8 cellular contexts compared by ENCODE assay signal in genomic region chr6:56851541-56852248, GRCh38.
DNase-seq lines count a peak whose midpoint lies in the region; ATAC-seq, FAIRE-seq and TF ChIP-seq lines count a peak whose summit lies in the region.

No MANE protein-coding gene starts in this region.

- H3K9ac ChIP-seq in SK-N-SH = peak overlapping the region; percentile 72

- H3K79me2 ChIP-seq in SK-N-SH (ENCODE audit: insufficient read depth) = peaks cover 79% of the 10 kb centered on the region

- peaks cover 2 to 4% of the 10 kb centered on the region in 2 experiments for H3K36me3 ChIP-seq in SK-N-SH (replicated peaks in 1 of 2; ENCODE audit: control insufficient read depth in 1 of 2, insufficient read depth in 2 of 2, low read length in 1 of 2)

- peaks cover 9 to 22% of the 10 kb centered on the region in 2 experiments; a peak in 3 of 4 replicates for H3K4me1 ChIP-seq in SK-N-SH (ENCODE audit: control insufficient read depth in 1 of 2, insufficient read depth in 2 of 2, low read depth in 1 of 2, low read length in 1 of 2)

- peak; percentile 96 for ATAC-seq in left lobe of liver

- peak; percentile 55 for DNase-seq in GM04503 (ENCODE audit: low read depth)
- DNase-seq in H4 (ENCODE audit: low spot score) = peak; percentile 80
- DNase-seq in Kasumi-1 (lab: John Stamatoyannopoulos, UW) = peak; percentile 57 to 68
- peak; percentile 66 for DNase-seq in SK-N-SH
- DNase-seq in left lobe of liver (ENCODE audit: low spot score) = no peak

- CTCF ChIA-PET in SK-N-SH (lab: Yijun Ruan, JAX) = interaction anchor here (0.6 to 6.4 kb wide), 61 partner anchors 8 to 500 kb away, joined by 3 to 120 read pairs (median 4); partner anchors contain the start of genes BEND6 and DST

- H2AFZ ChIP-seq in SK-N-SH (ENCODE audit: low read depth) = peak overlapping the region; percentile 83

- peak overlapping the region; percentile 84 for H3K4me2 ChIP-seq in SK-N-SH

- H3K9me2 ChIP-seq in SK-N-SH = no peaks in the 10 kb centered on the region

- H3K27ac ChIP-seq in SK-N-SH (ENCODE audit: low read depth in 2 of 2, low read length in 1 of 2) = peak overlapping the region; percentile 86 to 92

- peak; percentile 91 for FAIRE-seq in A204.1 (lab: Jason Lieb, UNC)

- H3K27me3 ChIP-seq in SK-N-SH (ENCODE audit: insufficient read depth) = no peaks in the 10 kb centered on the region

- peak overlapping the region; percentile 57 to 73 for H3K4me3 ChIP-seq in SK-N-SH (ENCODE audit: low read depth in 2 of 2, low read length in 1 of 2)

- POLR2A ChIA-PET in SK-N-SH (lab: Yijun Ruan, JAX) = interaction anchor here (0.7 to 1.5 kb wide), 5 partner anchors 9 to 309 kb away, joined by 3 to 5 read pairs (median 3); no protein-coding TSS in a partner anchor

- peak in 1 of 2 experiments; percentile 29; a peak in 1 of 4 replicates for TF ChIP-seq EP300 in SK-N-SH (IDR thresholded peaks at IDR 0.05; ENCODE audit: borderline replicate concordance in 1 of 2, low read depth in 1 of 2, low read length in 1 of 2)

- H3K27me3 Mint-ChIP-seq in dendritic cell treated with granulocyte-macrophage colony-stimulating factor and Interleukin-4, amounts not matched to agents 40 ng/mL and 50 ng/mL, for 4 days = peaks cover 17% of the 10 kb centered on the region
- H3K27me3 Mint-ChIP-seq in stimulated activated naive CD8-positive, alpha-beta T cell treated with anti-CD3 and anti-CD28 coated beads, Interleukin-15, Interleukin-2, amounts not matched to agents 100 ng/mL and 50 ng/mL, for 24 hours = peaks cover 63% of the 10 kb centered on the region

- no peaks in the 10 kb centered on the region; the same call in 1 of the 2 replicates for H4K20me1 ChIP-seq in SK-N-SH (ENCODE audit: insufficient read depth)

- 15% methylated on average over 17 of the region's 17 CpGs for WGBS in SK-N-SH (ENCODE audit: low lambda C conversion rate)

- intact Hi-C loops in dendritic cell treated with granulocyte-macrophage colony-stimulating factor and Interleukin-4, amounts not matched to agents 40 ng/mL and 50 ng/mL, for 4 days (cut with micrococcal nuclease) = loop anchor here (2.0 to 5.0 kb wide), 3 partner anchors 94 to 215 kb away; no protein-coding TSS in a partner anchor

- no peaks in the 10 kb centered on the region for H3K9me3 ChIP-seq in SK-N-SH

- TF ChIP-seq RAD21 in SK-N-SH (IDR thresholded peaks at IDR 0.05; ENCODE audit: low read length) = peak; percentile 87

- H3K4me3 Mint-ChIP-seq in dendritic cell treated with granulocyte-macrophage colony-stimulating factor and Interleukin-4, amounts not matched to agents 40 ng/mL and 50 ng/mL, for 4 days = peak overlapping the region; percentile 55
- peak overlapping the region; percentile 68 for H3K4me3 Mint-ChIP-seq in stimulated activated naive CD8-positive, alpha-beta T cell treated with anti-CD3 and anti-CD28 coated beads, Interleukin-15, Interleukin-2, amounts not matched to agents 100 ng/mL and 50 ng/mL, for 24 hours

- H3K4me1 Mint-ChIP-seq in dendritic cell treated with granulocyte-macrophage colony-stimulating factor and Interleukin-4, amounts not matched to agents 40 ng/mL and 50 ng/mL, for 4 days (ENCODE audit: low read depth) = peaks cover 14% of the 10 kb centered on the region
- peaks cover 14% of the 10 kb centered on the region for H3K4me1 Mint-ChIP-seq in stimulated activated naive CD8-positive, alpha-beta T cell treated with anti-CD3 and anti-CD28 coated beads, Interleukin-15, Interleukin-2, amounts not matched to agents 100 ng/mL and 50 ng/mL, for 24 hours (ENCODE audit: low read depth)

- peak; percentile 77 for TF ChIP-seq CTCF in SK-N-SH (IDR thresholded peaks at IDR 0.05)

- peak overlapping the region; percentile 20 for H3K27ac Mint-ChIP-seq in dendritic cell treated with granulocyte-macrophage colony-stimulating factor and Interleukin-4, amounts not matched to agents 40 ng/mL and 50 ng/mL, for 4 days
- H3K27ac Mint-ChIP-seq in stimulated activated naive CD8-positive, alpha-beta T cell treated with anti-CD3 and anti-CD28 coated beads, Interleukin-15, Interleukin-2, amounts not matched to agents 100 ng/mL and 50 ng/mL, for 24 hours = no peak overlapping the region

- H3F3A ChIP-seq in SK-N-SH (replicated peaks; ENCODE audit: insufficient read depth) = peaks cover 22% of the 10 kb centered on the region

- H3K36me3 Mint-ChIP-seq in dendritic cell treated with granulocyte-macrophage colony-stimulating factor and Interleukin-4, amounts not matched to agents 40 ng/mL and 50 ng/mL, for 4 days (ENCODE audit: low read depth) = no peaks in the 10 kb centered on the region
- H3K36me3 Mint-ChIP-seq in stimulated activated naive CD8-positive, alpha-beta T cell treated with anti-CD3 and anti-CD28 coated beads, Interleukin-15, Interleukin-2, amounts not matched to agents 100 ng/mL and 50 ng/mL, for 24 hours (ENCODE audit: low read depth) = no peaks in the 10 kb centered on the region

- H3K9me3 Mint-ChIP-seq in dendritic cell treated with granulocyte-macrophage colony-stimulating factor and Interleukin-4, amounts not matched to agents 40 ng/mL and 50 ng/mL, for 4 days = no peaks in the 10 kb centered on the region
- H3K9me3 Mint-ChIP-seq in stimulated activated naive CD8-positive, alpha-beta T cell treated with anti-CD3 and anti-CD28 coated beads, Interleukin-15, Interleukin-2, amounts not matched to agents 100 ng/mL and 50 ng/mL, for 24 hours = no peaks in the 10 kb centered on the region

TF ChIP-seq in SK-N-SH, 30 proteins besides CTCF, POLR2A, EP300 and RAD21 (continues in another document):
- TF ChIP-seq SIN3A (IDR thresholded peaks at IDR 0.05; ENCODE audit: borderline replicate concordance, low read depth, low read length) (peak; percentile 50; the same call in 1 of the 2 replicates), TEAD4 (IDR thresholded peaks at IDR 0.05; ENCODE audit: borderline replicate concordance, insufficient read depth) (no peak), EZH2phosphoT487 (IDR thresholded peaks at IDR 0.05; ENCODE audit: borderline replicate concordance, low read depth) (no peak), USF1 (IDR thresholded peaks at IDR 0.05; ENCODE audit: borderline replicate concordance, low read depth) (no peak), NFIC (IDR thresholded peaks at IDR 0.05; ENCODE audit: borderline replicate concordance) (no peak), NRF1 (IDR thresholded peaks at IDR 0.05; ENCODE audit: low read depth, low read length) (no peak), FOXJ3 (CRISPR knock-in tag; IDR thresholded peaks at IDR 0.05) (0 out of 2 replicates have a peak, but pooled peaks have one; percentile 39), YY1 (IDR thresholded peaks at IDR 0.05; ENCODE audit: low read depth) (no peak), SMC3 (IDR thresholded peaks at IDR 0.05; ENCODE audit: low read depth, low read length) (peak; percentile 56), RXRA (IDR thresholded peaks at IDR 0.05; ENCODE audit: borderline replicate concordance, low read depth) (no peak), RCOR1 (IDR thresholded peaks at IDR 0.05; ENCODE audit: low read length) (peak; percentile 18; the same call in 1 of the 2 replicates), POLR2AphosphoS5 (IDR thresholded peaks at IDR 0.05; ENCODE audit: low read depth, low read length) (0 out of 2 replicates have a peak, but pooled peaks have one; percentile 21), ELF1 (IDR thresholded peaks at IDR 0.05) (no peak), GATA2 (CRISPR knock-in tag; IDR thresholded peaks at IDR 0.05) (no peak), MAX (IDR thresholded peaks at IDR 0.05; ENCODE audit: low read depth) (peak; percentile 37; the same call in 1 of the 2 replicates), RFX5 (IDR thresholded peaks at IDR 0.05; ENCODE audit: low read length) (no peak), MXI1 (IDR thresholded peaks at IDR 0.05; ENCODE audit: low read depth, low read length) (peak; percentile 45; the same call in 1 of the 2 replicates), IRF3 (IDR thresholded peaks at IDR 0.05; ENCODE audit: low read depth, low read length) (no peak)
- TF ChIP-seq, protein P1, sequence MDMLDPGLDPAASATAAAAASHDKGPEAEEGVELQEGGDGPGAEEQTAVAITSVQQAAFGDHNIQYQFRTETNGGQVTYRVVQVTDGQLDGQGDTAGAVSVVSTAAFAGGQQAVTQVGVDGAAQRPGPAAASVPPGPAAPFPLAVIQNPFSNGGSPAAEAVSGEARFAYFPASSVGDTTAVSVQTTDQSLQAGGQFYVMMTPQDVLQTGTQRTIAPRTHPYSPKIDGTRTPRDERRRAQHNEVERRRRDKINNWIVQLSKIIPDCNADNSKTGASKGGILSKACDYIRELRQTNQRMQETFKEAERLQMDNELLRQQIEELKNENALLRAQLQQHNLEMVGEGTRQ (IDR thresholded peaks at IDR 0.05; ENCODE audit: borderline replicate concordance, low read depth, low read length) = no peak
